Comparison of ENCODE assay signal across 1 cellular context in the genomic region with DNA sequence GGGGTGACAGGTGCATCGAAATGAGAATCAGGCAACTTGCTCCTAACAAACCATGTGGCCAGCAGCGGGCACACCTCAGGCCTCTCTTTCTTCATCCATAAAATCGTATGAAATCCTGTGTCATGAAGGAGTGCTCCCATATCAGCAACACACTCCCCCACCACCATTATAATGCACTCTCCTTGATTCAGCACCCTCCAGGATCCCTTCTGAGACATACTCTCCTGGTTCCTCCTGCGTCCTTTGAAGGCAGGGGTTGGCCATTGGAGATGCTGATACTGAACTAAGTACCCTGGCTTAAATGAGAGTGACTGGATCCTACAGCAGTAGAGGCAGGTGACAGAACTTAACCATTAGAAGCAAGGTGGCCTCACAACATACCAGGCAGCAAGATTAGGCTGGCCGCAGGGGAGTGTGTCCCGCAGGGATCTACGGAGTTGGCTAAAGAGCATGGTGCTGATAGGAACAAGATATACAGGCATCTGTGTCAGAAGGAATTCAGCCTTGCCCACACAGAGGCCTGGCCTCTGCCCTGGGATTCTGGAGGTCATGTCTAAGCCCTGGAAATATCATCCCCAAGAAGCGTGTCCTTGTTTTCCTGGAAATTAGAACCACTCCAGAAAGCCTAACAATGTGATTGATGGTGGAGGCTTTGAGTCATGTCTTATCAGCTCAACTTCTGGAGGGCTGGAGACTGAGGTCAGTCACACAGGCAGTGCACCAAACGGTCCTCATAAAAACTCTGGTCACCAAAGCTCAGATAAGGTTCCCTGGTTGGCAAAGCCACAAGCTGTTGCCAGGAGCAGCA.
TF ChIP-seq lines count a peak whose summit lies in the region.

No MANE protein-coding gene starts in this region.

TF ChIP-seq in K562, 482 proteins besides CTCF, POLR2A, EP300 and RAD21 (continued from another document and continues in another):
- TF ChIP-seq, protein P1, sequence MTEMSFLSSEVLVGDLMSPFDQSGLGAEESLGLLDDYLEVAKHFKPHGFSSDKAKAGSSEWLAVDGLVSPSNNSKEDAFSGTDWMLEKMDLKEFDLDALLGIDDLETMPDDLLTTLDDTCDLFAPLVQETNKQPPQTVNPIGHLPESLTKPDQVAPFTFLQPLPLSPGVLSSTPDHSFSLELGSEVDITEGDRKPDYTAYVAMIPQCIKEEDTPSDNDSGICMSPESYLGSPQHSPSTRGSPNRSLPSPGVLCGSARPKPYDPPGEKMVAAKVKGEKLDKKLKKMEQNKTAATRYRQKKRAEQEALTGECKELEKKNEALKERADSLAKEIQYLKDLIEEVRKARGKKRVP (CRISPR knock-in tag; IDR thresholded peaks at IDR 0.05): no peak
- TF ChIP-seq MAFK (IDR thresholded peaks at IDR 0.05; ENCODE audit: low read length): no peak
- TF ChIP-seq CEBPG (CRISPR knock-in tag; IDR thresholded peaks at IDR 0.05): no peak
- TF ChIP-seq CEBPG (tag; conservative IDR thresholded peaks at IDR 0.05 in 1 of 2, IDR thresholded peaks at IDR 0.05 in 1 of 2): no peak
- TF ChIP-seq, protein P2, sequence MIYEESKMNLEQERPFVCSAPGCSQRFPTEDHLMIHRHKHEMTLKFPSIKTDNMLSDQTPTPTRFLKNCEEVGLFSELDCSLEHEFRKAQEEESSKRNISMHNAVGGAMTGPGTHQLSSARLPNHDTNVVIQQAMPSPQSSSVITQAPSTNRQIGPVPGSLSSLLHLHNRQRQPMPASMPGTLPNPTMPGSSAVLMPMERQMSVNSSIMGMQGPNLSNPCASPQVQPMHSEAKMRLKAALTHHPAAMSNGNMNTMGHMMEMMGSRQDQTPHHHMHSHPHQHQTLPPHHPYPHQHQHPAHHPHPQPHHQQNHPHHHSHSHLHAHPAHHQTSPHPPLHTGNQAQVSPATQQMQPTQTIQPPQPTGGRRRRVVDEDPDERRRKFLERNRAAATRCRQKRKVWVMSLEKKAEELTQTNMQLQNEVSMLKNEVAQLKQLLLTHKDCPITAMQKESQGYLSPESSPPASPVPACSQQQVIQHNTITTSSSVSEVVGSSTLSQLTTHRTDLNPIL (CRISPR knock-in tag; IDR thresholded peaks at IDR 0.05): no peak
- TF ChIP-seq BDP1 (IDR thresholded peaks at IDR 0.05; ENCODE audit: insufficient read depth, insufficient read length): no peak
- no peak for TF ChIP-seq SP2 (IDR thresholded peaks at IDR 0.05; ENCODE audit: extremely low read depth, low read depth, low read length, poor library complexity, severe bottlenecking)
- TF ChIP-seq CCAR2 (IDR thresholded peaks at IDR 0.05; ENCODE audit: low read depth, low read length): no peak
- no peak for TF ChIP-seq FIP1L1 (IDR thresholded peaks at IDR 0.05; ENCODE audit: low read depth, low read length, poor library complexity, severe bottlenecking)
- TF ChIP-seq MCM3 (IDR thresholded peaks at IDR 0.05): no peak
- peak; percentile 91 for TF ChIP-seq CXXC5 (CRISPR knock-in tag; IDR thresholded peaks at IDR 0.05)
- peak in 1 of 2 experiments; percentile 94; a peak in 2 of 4 replicates for TF ChIP-seq HDAC1 (IDR thresholded peaks at IDR 0.05)
- TF ChIP-seq, protein P3, sequence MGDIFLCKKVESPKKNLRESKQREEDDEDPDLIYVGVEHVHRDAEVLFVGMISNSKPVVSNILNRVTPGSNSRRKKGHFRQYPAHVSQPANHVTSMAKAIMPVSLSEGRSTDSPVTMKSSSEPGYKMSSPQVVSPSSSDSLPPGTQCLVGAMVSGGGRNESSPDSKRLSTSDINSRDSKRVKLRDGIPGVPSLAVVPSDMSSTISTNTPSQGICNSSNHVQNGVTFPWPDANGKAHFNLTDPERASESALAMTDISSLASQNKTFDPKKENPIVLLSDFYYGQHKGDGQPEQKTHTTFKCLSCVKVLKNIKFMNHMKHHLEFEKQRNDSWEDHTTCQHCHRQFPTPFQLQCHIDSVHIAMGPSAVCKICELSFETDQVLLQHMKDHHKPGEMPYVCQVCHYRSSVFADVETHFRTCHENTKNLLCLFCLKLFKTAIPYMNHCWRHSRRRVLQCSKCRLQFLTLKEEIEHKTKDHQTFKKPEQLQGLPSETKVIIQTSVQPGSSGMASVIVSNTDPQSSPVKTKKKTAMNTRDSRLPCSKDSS (IDR thresholded peaks at IDR 0.05; ENCODE audit: low read depth, partially characterized antibody): no peak
- no peak for TF ChIP-seq POLR3G (IDR thresholded peaks at IDR 0.05; ENCODE audit: extremely low read depth, insufficient read length, insufficient replicate concordance)
- TF ChIP-seq, protein P4, sequence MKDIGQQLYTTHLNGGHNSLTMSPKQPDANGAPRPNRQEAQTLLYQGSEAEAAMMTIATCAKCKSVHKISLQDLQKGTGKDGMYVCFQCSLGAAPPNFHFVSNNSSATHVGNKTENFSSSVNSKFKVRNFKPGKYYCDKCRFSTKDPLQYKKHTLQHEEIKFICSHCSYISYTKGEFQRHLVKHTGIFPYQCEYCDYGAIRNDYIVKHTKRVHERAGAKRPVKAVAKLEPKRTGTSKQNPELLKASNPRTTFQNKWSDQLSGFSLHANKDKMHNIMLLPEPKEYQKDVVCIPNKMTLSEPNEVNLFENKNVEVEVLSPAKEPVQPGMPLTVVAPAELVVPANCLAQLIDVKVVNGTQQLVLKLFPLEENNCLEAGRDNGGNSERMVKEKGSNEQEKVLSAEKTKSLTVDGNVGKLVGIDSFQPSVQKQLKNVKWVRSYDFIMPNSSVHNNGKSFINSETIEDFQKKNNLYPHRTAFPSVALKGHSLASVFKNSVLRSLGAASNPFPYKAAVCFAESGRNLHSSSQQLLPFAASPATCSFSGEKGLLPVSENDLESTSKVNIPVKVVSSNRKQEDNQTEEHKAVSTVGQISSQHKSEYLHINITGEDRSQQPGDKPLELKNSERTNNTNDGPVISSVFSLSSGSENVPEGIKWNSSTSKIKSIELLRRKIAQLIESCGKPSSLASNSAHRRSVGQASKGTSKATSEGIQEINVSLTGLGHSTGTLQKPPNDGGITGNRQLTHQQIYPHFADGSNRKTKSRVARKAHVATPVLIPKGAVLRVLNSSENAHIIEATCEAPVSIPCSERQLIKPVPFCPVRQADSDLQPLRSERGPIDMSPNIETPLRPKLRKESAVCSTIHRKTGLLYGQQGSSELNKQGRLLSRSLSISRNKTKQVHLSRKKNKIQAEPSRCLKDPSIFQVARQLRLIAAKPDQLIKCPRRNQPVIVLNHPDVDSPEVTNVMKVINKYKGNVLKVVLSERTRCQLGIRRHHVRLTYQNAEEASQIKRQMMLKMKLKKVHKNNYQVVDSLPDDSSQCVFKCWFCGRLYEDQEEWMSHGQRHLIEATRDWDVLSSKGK (CRISPR knock-in tag; IDR thresholded peaks at IDR 0.05): no peak
- peak; percentile 51; the same call in 1 of the 2 replicates for TF ChIP-seq ZNF274 (IDR thresholded peaks at IDR 0.05; ENCODE audit: borderline replicate concordance, low read depth, low read length)
- peak; percentile 23 to 39; a peak in 1 of 4 replicates for TF ChIP-seq SRF (CRISPR knock-in tag; IDR thresholded peaks at IDR 0.05)
- peak; percentile 77 for TF ChIP-seq MTA2 (IDR thresholded peaks at IDR 0.05; ENCODE audit: low read depth)
- TF ChIP-seq, protein P5, sequence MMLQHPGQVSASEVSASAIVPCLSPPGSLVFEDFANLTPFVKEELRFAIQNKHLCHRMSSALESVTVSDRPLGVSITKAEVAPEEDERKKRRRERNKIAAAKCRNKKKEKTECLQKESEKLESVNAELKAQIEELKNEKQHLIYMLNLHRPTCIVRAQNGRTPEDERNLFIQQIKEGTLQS (IDR thresholded peaks at IDR 0.05): peak; percentile 84
- TF ChIP-seq, protein P5 (CRISPR knock-in tag; conservative IDR thresholded peaks at IDR 0.05): no peak; the same call in 1 of the 2 replicates
- TF ChIP-seq, protein P6, sequence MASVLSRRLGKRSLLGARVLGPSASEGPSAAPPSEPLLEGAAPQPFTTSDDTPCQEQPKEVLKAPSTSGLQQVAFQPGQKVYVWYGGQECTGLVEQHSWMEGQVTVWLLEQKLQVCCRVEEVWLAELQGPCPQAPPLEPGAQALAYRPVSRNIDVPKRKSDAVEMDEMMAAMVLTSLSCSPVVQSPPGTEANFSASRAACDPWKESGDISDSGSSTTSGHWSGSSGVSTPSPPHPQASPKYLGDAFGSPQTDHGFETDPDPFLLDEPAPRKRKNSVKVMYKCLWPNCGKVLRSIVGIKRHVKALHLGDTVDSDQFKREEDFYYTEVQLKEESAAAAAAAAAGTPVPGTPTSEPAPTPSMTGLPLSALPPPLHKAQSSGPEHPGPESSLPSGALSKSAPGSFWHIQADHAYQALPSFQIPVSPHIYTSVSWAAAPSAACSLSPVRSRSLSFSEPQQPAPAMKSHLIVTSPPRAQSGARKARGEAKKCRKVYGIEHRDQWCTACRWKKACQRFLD (CRISPR knock-in tag; IDR thresholded peaks at IDR 0.05): 0 out of 2 replicates have a peak, but pooled peaks have one; percentile 17
- no peak for TF ChIP-seq PTBP1 (IDR thresholded peaks at IDR 0.05; ENCODE audit: low read depth, low read length)
- no peak for TF ChIP-seq ZBTB1 (CRISPR knock-in tag; IDR thresholded peaks at IDR 0.05; ENCODE audit: borderline replicate concordance, low read depth)
- peak; percentile 82 for TF ChIP-seq ESRRA (IDR thresholded peaks at IDR 0.05; ENCODE audit: borderline replicate concordance, low read depth)
- peak; percentile 74 for TF ChIP-seq KLF16 (IDR thresholded peaks at IDR 0.05)
- no peak for TF ChIP-seq TFAM (CRISPR knock-in tag; conservative IDR thresholded peaks at IDR 0.05)
- no peak for TF ChIP-seq FOXA1 (IDR thresholded peaks at IDR 0.05; ENCODE audit: borderline replicate concordance)
- no peak for TF ChIP-seq ZNF253 (CRISPR knock-in tag; conservative IDR thresholded peaks at IDR 0.05)
- no peak for TF ChIP-seq ZNF121 (CRISPR knock-in tag; conservative IDR thresholded peaks at IDR 0.05)
- TF ChIP-seq, protein P7, sequence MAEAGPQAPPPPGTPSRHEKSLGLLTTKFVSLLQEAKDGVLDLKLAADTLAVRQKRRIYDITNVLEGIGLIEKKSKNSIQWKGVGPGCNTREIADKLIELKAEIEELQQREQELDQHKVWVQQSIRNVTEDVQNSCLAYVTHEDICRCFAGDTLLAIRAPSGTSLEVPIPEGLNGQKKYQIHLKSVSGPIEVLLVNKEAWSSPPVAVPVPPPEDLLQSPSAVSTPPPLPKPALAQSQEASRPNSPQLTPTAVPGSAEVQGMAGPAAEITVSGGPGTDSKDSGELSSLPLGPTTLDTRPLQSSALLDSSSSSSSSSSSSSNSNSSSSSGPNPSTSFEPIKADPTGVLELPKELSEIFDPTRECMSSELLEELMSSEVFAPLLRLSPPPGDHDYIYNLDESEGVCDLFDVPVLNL (CRISPR knock-in tag; IDR thresholded peaks at IDR 0.05; ENCODE audit: low read depth): no peak
- peak; percentile 85 for TF ChIP-seq CCNT2 (IDR thresholded peaks at IDR 0.05; ENCODE audit: borderline replicate concordance, extremely low read depth, insufficient read length, low read depth, low read length)
- TF ChIP-seq, protein P8, sequence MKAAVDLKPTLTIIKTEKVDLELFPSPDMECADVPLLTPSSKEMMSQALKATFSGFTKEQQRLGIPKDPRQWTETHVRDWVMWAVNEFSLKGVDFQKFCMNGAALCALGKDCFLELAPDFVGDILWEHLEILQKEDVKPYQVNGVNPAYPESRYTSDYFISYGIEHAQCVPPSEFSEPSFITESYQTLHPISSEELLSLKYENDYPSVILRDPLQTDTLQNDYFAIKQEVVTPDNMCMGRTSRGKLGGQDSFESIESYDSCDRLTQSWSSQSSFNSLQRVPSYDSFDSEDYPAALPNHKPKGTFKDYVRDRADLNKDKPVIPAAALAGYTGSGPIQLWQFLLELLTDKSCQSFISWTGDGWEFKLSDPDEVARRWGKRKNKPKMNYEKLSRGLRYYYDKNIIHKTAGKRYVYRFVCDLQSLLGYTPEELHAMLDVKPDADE (conservative IDR thresholded peaks at IDR 0.05; ENCODE audit: control insufficient read depth, low read depth, low read length): no peak
- no peak for TF ChIP-seq PRPF4 (IDR thresholded peaks at IDR 0.05; ENCODE audit: insufficient read depth, low read depth, low read length, poor library complexity, severe bottlenecking)
- TF ChIP-seq TOE1 (IDR thresholded peaks at IDR 0.05; ENCODE audit: borderline replicate concordance): no peak
- no peak for TF ChIP-seq TOE1 (CRISPR knock-in tag; IDR thresholded peaks at IDR 0.05; ENCODE audit: borderline replicate concordance, low read depth)
- TF ChIP-seq SREBF1 (IDR thresholded peaks at IDR 0.05; ENCODE audit: borderline replicate concordance, low read depth, low read length): no peak
- TF ChIP-seq KDM1A (IDR thresholded peaks at IDR 0.05): peak; percentile 91 to 94
- TF ChIP-seq ZKSCAN8 (CRISPR knock-in tag; IDR thresholded peaks at IDR 0.05): no peak
- no peak for TF ChIP-seq SNRNP70 (optimal IDR thresholded peaks at IDR 0.05; ENCODE audit: low read depth, low read length)
- TF ChIP-seq KLF13 (tag; IDR thresholded peaks at IDR 0.05; ENCODE audit: borderline replicate concordance, low read depth): no peak
- TF ChIP-seq SRSF3 (IDR thresholded peaks at IDR 0.05; ENCODE audit: insufficient read depth, low read length): no peak
- TF ChIP-seq CREB1 (IDR thresholded peaks at IDR 0.05): peak; percentile 41; the same call in 1 of the 2 replicates
- TF ChIP-seq CREB1 (CRISPR knock-in tag; IDR thresholded peaks at IDR 0.05): peak; percentile 18; the same call in 1 of the 2 replicates
- no peak for TF ChIP-seq POLR2B (IDR thresholded peaks at IDR 0.05; ENCODE audit: low read depth, partially characterized antibody)
- TF ChIP-seq TBL1XR1 (IDR thresholded peaks at IDR 0.05; ENCODE audit: low read length in 2 of 2): peak in 1 of 2 experiments; percentile 88; a peak in 3 of 4 replicates
- no peak for TF ChIP-seq HDAC8 (tag; IDR thresholded peaks at IDR 0.05)
- TF ChIP-seq LARP7 (IDR thresholded peaks at IDR 0.05): no peak
- no peak for TF ChIP-seq ZKSCAN3 (CRISPR knock-in tag; IDR thresholded peaks at IDR 0.05)
- TF ChIP-seq RB1 (IDR thresholded peaks at IDR 0.05; ENCODE audit: low read depth): no peak
- TF ChIP-seq, protein P9, sequence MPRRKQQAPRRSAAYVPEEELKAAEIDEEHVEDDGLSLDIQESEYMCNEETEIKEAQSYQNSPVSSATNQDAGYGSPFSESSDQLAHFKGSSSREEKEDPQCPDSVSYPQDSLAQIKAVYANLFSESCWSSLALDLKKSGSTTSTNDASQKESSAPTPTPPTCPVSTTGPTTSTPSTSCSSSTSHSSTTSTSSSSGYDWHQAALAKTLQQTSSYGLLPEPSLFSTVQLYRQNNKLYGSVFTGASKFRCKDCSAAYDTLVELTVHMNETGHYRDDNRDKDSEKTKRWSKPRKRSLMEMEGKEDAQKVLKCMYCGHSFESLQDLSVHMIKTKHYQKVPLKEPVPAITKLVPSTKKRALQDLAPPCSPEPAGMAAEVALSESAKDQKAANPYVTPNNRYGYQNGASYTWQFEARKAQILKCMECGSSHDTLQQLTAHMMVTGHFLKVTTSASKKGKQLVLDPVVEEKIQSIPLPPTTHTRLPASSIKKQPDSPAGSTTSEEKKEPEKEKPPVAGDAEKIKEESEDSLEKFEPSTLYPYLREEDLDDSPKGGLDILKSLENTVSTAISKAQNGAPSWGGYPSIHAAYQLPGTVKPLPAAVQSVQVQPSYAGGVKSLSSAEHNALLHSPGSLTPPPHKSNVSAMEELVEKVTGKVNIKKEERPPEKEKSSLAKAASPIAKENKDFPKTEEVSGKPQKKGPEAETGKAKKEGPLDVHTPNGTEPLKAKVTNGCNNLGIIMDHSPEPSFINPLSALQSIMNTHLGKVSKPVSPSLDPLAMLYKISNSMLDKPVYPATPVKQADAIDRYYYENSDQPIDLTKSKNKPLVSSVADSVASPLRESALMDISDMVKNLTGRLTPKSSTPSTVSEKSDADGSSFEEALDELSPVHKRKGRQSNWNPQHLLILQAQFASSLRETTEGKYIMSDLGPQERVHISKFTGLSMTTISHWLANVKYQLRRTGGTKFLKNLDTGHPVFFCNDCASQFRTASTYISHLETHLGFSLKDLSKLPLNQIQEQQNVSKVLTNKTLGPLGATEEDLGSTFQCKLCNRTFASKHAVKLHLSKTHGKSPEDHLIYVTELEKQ (CRISPR knock-in tag; IDR thresholded peaks at IDR 0.05): no peak
